Comparison of ENCODE assay signal across 11 cellular contexts in the genomic region with DNA sequence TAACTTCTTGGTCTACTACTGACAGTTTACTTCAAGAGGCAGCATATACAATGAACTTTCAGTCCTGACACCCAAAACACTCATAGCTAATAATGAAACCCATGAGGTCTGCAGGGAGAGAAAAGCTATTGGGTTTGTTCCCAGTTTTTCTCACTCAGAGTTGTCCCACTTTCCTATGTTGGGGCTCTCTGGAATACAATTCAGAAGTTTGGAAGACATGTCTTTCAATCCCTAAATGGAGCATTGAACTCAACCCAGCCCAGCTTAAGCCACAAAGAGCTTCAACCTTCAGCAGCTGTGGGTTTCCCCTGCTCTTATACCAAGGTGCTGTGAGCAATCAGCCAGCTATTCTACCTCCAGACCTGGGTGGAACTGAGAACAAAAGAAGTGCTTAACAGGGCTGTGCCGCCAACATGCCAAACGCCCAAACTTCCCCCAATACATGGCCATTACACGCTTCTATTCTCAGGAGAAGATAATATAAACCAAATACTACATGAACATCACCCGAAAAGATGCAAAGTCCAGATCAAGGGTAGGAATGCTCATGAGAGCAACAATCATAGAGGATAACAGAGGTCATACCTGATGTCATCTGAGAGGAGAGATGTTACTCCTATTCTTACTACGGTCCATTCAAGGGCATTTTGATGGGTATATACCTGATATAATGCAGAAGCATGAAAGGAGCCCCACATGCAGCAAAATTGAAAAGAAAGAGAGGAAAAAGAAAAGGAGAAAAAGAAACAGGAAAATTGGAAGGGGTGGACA.
DNase-seq lines count a peak whose midpoint lies in the region; ATAC-seq and TF ChIP-seq lines count a peak whose summit lies in the region.
"Had no signal": no experiment of that assay in that cellular context is flagged by ENCODE, and none has a peak within 500 bp of the region (broad histone marks: within the 10 kb centered on the region; RNA-seq: fewer than 3 reads in every experiment).

No MANE protein-coding gene starts in this region.

- intact Hi-C loops in aorta (cut with DNase I): no loop called here

- H3K4me3 ChIP-seq in mesenchymal stem cell (ENCODE audit: insufficient read depth in 1 of 2, low read depth in 1 of 2, low read length in 2 of 2) (no peak overlapping the region), aorta (ENCODE audit: low read length in 2 of 2) (no peak overlapping the region)
- H3K4me3 ChIP-seq: thoracic aorta had no signal

- H2BK120ac ChIP-seq in mesenchymal stem cell (ENCODE audit: low read depth, low read length): peak overlapping the region; percentile 8

- H3K27ac ChIP-seq in mesenchymal stem cell (ENCODE audit: low read length, poor library complexity, severe bottlenecking) (no peak overlapping the region), aorta (ENCODE audit: low read depth in 1 of 2, low read length in 2 of 2) (no peak overlapping the region)
- H3K27ac ChIP-seq: neutrophil, thoracic aorta had no signal

- H2BK5ac ChIP-seq in mesenchymal stem cell (ENCODE audit: low read depth, low read length, poor library complexity, severe bottlenecking): no peak overlapping the region

- peaks cover 10% of the 10 kb centered on the region for H3K4me1 Mint-ChIP-seq in mesothelial cell of epicardium

- 88% methylated on average over 4 of the region's 5 CpGs for WGBS in mesenchymal stem cell
- WGBS in aorta, 2 donors: 97 to 100% methylated on average over 5 of the region's 5 CpGs

- H3K18ac ChIP-seq in mesenchymal stem cell (ENCODE audit: low read depth in 1 of 2, low read length in 2 of 2): peak overlapping the region in 1 of 2 experiments; percentile 43

- no peak overlapping the region for H2BK15ac ChIP-seq in mesenchymal stem cell (ENCODE audit: low read depth, poor library complexity, severe bottlenecking)

- ATAC-seq in GM18517 (IDR thresholded peaks at IDR 0.05; ENCODE audit: unreplicated experiment) (peak; percentile 77), GM21390 (IDR thresholded peaks at IDR 0.05; ENCODE audit: unreplicated experiment) (peak; percentile 85), HG03378 (IDR thresholded peaks at IDR 0.05; ENCODE audit: unreplicated experiment) (peak; percentile 91), aorta (ENCODE audit: low FRiP score) (no peak)

- no peak overlapping the region for H3K4me3 Mint-ChIP-seq in mesothelial cell of epicardium

- in situ Hi-C loops in KBM-7 (cut with MboI; ENCODE audit: low pct_unique_long_range_greater_than_20kb, low sequenced_read_pairs): no loop called here

- no peaks in the 10 kb centered on the region for H3K4me1 ChIP-seq in mesenchymal stem cell (ENCODE audit: control insufficient read depth, insufficient read depth, low read depth, low read length)
- peaks cover 0 to 4% of the 10 kb centered on the region in 2 donors for H3K4me1 ChIP-seq in aorta (ENCODE audit: control insufficient read depth in 1 of 2, insufficient read depth in 2 of 2, low read length in 2 of 2)

- peak overlapping the region; percentile 10 to 54 for H2BK12ac ChIP-seq in mesenchymal stem cell (ENCODE audit: low read length in 2 of 2)

- H3K36me3 ChIP-seq in mesenchymal stem cell (ENCODE audit: control insufficient read depth in 1 of 2, insufficient read depth in 2 of 2, low read depth in 1 of 2, low read length in 2 of 2) (no peaks in the 10 kb centered on the region), aorta (ENCODE audit: control insufficient read depth in 1 of 2, insufficient read depth in 2 of 2, low read length in 1 of 2) (no peaks in the 10 kb centered on the region)
- H3K36me3 ChIP-seq: neutrophil, thoracic aorta had no signal

- H3K79me1 ChIP-seq in mesenchymal stem cell (replicated peaks; ENCODE audit: low read length, poor library complexity, severe bottlenecking): no peaks in the 10 kb centered on the region

- H3K9me3 ChIP-seq in mesenchymal stem cell (ENCODE audit: control insufficient read depth, low read length) (no peaks in the 10 kb centered on the region), aorta (ENCODE audit: control insufficient read depth, low read length) (no peaks in the 10 kb centered on the region)
- H3K9me3 ChIP-seq: neutrophil, thoracic aorta had no signal

- peak overlapping the region; percentile 68 for H4K91ac ChIP-seq in mesenchymal stem cell (ENCODE audit: low read length)

- H2AK5ac ChIP-seq in mesenchymal stem cell (ENCODE audit: low read length, severe bottlenecking): no peak overlapping the region

- H3K27ac Mint-ChIP-seq in mesothelial cell of epicardium: no peak overlapping the region

- H3K23ac ChIP-seq in mesenchymal stem cell (ENCODE audit: low read length in 2 of 2): no peak overlapping the region

- H3K4me2 ChIP-seq in mesenchymal stem cell (ENCODE audit: low read length, poor library complexity, severe bottlenecking): no peak overlapping the region

- no peak overlapping the region for H3K4ac ChIP-seq in mesenchymal stem cell (ENCODE audit: low read depth in 1 of 2, low read length in 2 of 2)

- H3K9me3 Mint-ChIP-seq in mesothelial cell of epicardium: peaks cover 19% of the 10 kb centered on the region

- no peak overlapping the region for H3K14ac ChIP-seq in mesenchymal stem cell (ENCODE audit: low read length in 2 of 2)

- H3K27me3 Mint-ChIP-seq in mesothelial cell of epicardium (ENCODE audit: low read depth): no peaks in the 10 kb centered on the region

- DNase-seq in mesenchymal stem cell (no peak), midbrain (lab: John Stamatoyannopoulos, UW) (no peak), mesothelial cell of epicardium (ENCODE audit: low spot score in 2 of 2, unreplicated experiment in 2 of 2) (no peak), aorta (no peak), KBM-7 (no peak)
- DNase-seq: NCI-H1930 had no signal

- no peak for TF ChIP-seq CTCF in mesothelial cell of epicardium (IDR thresholded peaks at IDR 0.05; ENCODE audit: unreplicated experiment)

- H4K8ac ChIP-seq in mesenchymal stem cell (ENCODE audit: low read length): peak overlapping the region; percentile 82

- no peak overlapping the region for H2AFZ ChIP-seq in mesenchymal stem cell (ENCODE audit: low read depth, low read length)

- H3K36me3 Mint-ChIP-seq in mesothelial cell of epicardium: peaks cover 5% of the 10 kb centered on the region

- no peaks in the 10 kb centered on the region for H3K27me3 ChIP-seq in mesenchymal stem cell (ENCODE audit: control insufficient read depth in 1 of 2, insufficient read depth in 1 of 2, low read length in 2 of 2)
- no peaks in the 10 kb centered on the region for H3K27me3 ChIP-seq in aorta (ENCODE audit: control insufficient read depth in 1 of 2, insufficient read depth in 2 of 2, low read length in 1 of 2)
- H3K27me3 ChIP-seq: neutrophil had no signal

- no peak overlapping the region for H3K9ac ChIP-seq in mesenchymal stem cell (ENCODE audit: low read length)
